In the genomic region with DNA sequence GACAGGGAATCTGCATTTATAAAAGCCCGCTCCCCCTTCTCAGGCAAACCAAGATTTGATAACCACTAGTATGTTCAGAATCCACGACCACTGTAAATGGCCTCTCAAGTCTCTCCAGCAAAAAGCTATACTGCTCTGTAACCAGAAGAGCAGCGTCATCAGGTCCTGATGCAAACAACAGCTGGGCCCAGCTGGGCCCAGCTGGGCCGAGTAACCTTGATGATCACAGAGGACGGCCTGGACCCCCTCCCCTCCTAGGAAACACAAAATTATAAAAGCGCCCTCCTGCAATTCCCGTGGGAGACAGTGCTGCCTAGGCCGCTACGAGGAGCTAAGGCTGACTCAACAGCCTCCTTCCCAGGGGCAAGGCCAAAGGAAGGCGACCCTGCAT, we compare ENCODE assay signal across 8 cellular contexts. TPM values are rescaled to one million over a fixed set of nuclear protein-coding genes. Genes with fewer than 3 reads are reported as not detected.
DNase-seq lines count a peak whose midpoint lies in the region; ATAC-seq and TF ChIP-seq lines count a peak whose summit lies in the region.

No MANE protein-coding gene starts in this region.

- POLR2A ChIA-PET in AG04450 (lab: Yijun Ruan, JAX): interaction anchor here (1.1 to 2.0 kb wide), 3 partner anchors 13 to 185 kb away, joined by 5 to 12 read pairs (median 5); a partner anchor contains a TSS

- CTCF ChIA-PET in AG04450 (lab: Charles Lee): interaction anchor here (1.0 to 4.8 kb wide), 6 partner anchors 14 to 916 kb away, joined by 3 to 23 read pairs (median 4); no protein-coding TSS in a partner anchor

- in situ Hi-C loops in GM13976 (cut with MboI; ENCODE audit: low sequenced_read_pairs, unreplicated experiment): no loop called here

- H3K27ac ChIP-seq in AG04450 (ENCODE audit: low read depth, low read length) (peak overlapping the region; percentile 93), tibial artery (peak overlapping the region; percentile 91 to 94)

- H3K27me3 ChIP-seq in AG04450 (ENCODE audit: control insufficient read depth, insufficient read depth, low read length) (peaks cover 1% of the 10 kb centered on the region), adipocyte (replicated peaks; ENCODE audit: control insufficient read depth, insufficient read depth, low read length) (no peaks in the 10 kb centered on the region), kidney epithelial cell (ENCODE audit: control insufficient read depth, insufficient read depth, low read length) (no peaks in the 10 kb centered on the region), tibial artery (no peaks in the 10 kb centered on the region)

- no peak for ATAC-seq in GM21367 (IDR thresholded peaks at IDR 0.05; ENCODE audit: unreplicated experiment)

- H3K4me3 ChIP-seq in AG04450 (ENCODE audit: low read depth, low read length): peak overlapping the region; percentile 95
- H3K4me3 ChIP-seq in adipocyte (ENCODE audit: low read length): peak overlapping the region; percentile 98
- peak overlapping the region; percentile 67 for H3K4me3 ChIP-seq in kidney epithelial cell (ENCODE audit: low read depth, low read length)
- H3K4me3 ChIP-seq in tibial artery: peak overlapping the region; percentile 72 to 75

- DNase-seq in AG04450 (ENCODE audit: low read depth, low spot score) (peak; percentile 32), HFFc6 (no peak), adipocyte (ENCODE audit: low read depth) (no peak), kidney epithelial cell (ENCODE audit: low read depth) (no peak), tibial artery (no peak), DMS153 (lab: John Stamatoyannopoulos, UW) (no peak), GM13976 (ENCODE audit: low spot score) (no peak)

- peak overlapping the region; percentile 93 for H3K9ac ChIP-seq in adipocyte (ENCODE audit: low read length)

- intact Hi-C loops in tibial artery (cut with DNase I; ENCODE audit: low total_unique reads): no loop called here

- no peaks in the 10 kb centered on the region; the same call in 1 of the 2 replicates for H3K9me3 ChIP-seq in AG04450 (ENCODE audit: control insufficient read depth, insufficient read depth, low read length)
- no peaks in the 10 kb centered on the region for H3K9me3 ChIP-seq in adipocyte (ENCODE audit: control insufficient read depth, low read length)
- no peaks in the 10 kb centered on the region for H3K9me3 ChIP-seq in tibial artery

- peaks cover 8% of the 10 kb centered on the region; the same call in 1 of the 2 replicates for H3K27me3 Mint-ChIP-seq in HFFc6 (ENCODE audit: insufficient read depth)

- H3K27ac Mint-ChIP-seq in HFFc6: peak overlapping the region; percentile 99

- peaks cover 39% of the 10 kb centered on the region for H3K4me1 Mint-ChIP-seq in HFFc6 (ENCODE audit: low read depth)

- H3K4me3 Mint-ChIP-seq in HFFc6: peak overlapping the region; percentile 94

- H3K9me3 Mint-ChIP-seq in HFFc6: no peaks in the 10 kb centered on the region

- no peak for TF ChIP-seq CTCF in AG04450 (IDR thresholded peaks at IDR 0.05; ENCODE audit: low read depth, low read length)
- no peak for TF ChIP-seq CTCF in HFFc6 (IDR thresholded peaks at IDR 0.05)
- no peak for TF ChIP-seq CTCF in kidney epithelial cell (IDR thresholded peaks at IDR 0.05; ENCODE audit: insufficient read depth, low read length, poor library complexity, severe bottlenecking)
- no peak for TF ChIP-seq CTCF in tibial artery (IDR thresholded peaks at IDR 0.05)
- TF ChIP-seq CTCF in GM13976 (IDR thresholded peaks at IDR 0.05; ENCODE audit: borderline replicate concordance, control extremely low read depth, extremely low read depth, insufficient read depth, missing control alignments): no peak

- peaks cover 4% of the 10 kb centered on the region for H3K36me3 Mint-ChIP-seq in HFFc6 (ENCODE audit: low read depth)

- H3K4me1 ChIP-seq in adipocyte (ENCODE audit: control insufficient read depth, insufficient read depth, low read length) (peaks cover 35% of the 10 kb centered on the region), tibial artery (peaks cover 0 to 25% (median 19%) of the 10 kb centered on the region in 4 donors)

- H3K36me3 ChIP-seq in adipocyte (ENCODE audit: control insufficient read depth, insufficient read depth, low read length, severe bottlenecking): no peaks in the 10 kb centered on the region
- no peaks in the 10 kb centered on the region for H3K36me3 ChIP-seq in kidney epithelial cell (ENCODE audit: control insufficient read depth, insufficient read depth, low read length)
- no peaks in the 10 kb centered on the region for H3K36me3 ChIP-seq in tibial artery

RNA-seq across cellular contexts. Expression of a gene that starts 0.5 kb away (rescaled TPM):
- 13.3 and 17.8 TPM in 2 replicates for polyA plus RNA-seq in AG04450 (2011; rRNA removed)
- 6.8 and 11.5 TPM in 2 replicates for polyA minus RNA-seq in AG04450 (2011; rRNA and poly(A)+ RNA removed)
- total RNA-seq in HFFc6 (2021; fragmentation: NEBNext Ultra II Directional; extraction: Animal tissue kit (Norgen Biotek cat#: 25700)): 10 to 100 TPM; 13.7 to 19.2 (median 16.5) TPM
- 35.8 and 37.2 TPM in 2 replicates for total RNA-seq in kidney epithelial cell

RNA-seq across cellular contexts. Expression of a gene that starts 12.2 kb away (rescaled TPM):
- polyA plus RNA-seq in AG04450 (2011; rRNA removed): 0.57 and 0.61 TPM in 2 replicates
- polyA minus RNA-seq in AG04450 (2011; rRNA and poly(A)+ RNA removed): 0.39 and 0.51 TPM in 2 replicates
- under 1 TPM; 0.13 to 0.64 (median 0.26) TPM for total RNA-seq in HFFc6 (2021; fragmentation: NEBNext Ultra II Directional; extraction: Animal tissue kit (Norgen Biotek cat#: 25700))
- 0.67 and 1.2 TPM in 2 replicates for total RNA-seq in kidney epithelial cell
